1 cellular context compared by ENCODE assay signal in the genomic region with DNA sequence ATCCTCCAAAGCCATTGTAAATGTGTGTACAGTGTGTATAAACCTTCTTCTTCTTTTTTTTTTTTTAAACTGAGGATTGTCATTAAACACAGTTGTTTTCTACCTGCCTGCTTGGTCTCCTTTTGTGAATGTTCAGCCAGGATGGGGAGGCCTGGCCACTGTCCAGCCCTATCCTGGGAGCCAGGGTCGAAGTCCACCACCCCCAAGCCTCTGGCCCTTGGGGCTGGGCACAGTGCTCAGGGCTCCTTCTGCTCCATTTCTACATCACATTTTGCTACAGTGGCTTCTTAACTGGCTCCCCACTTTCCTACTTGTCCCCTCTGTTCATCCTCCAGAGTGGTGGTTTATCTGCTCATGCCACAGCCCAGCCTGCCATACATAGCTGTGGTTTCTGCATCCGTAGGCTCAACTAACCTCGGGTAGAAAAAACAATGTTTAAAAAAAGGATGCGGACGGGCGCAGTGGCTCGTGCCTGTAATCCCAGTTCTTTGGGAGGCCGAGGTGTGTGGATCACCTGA.
TF ChIP-seq lines count a peak whose summit lies in the region.

No MANE protein-coding gene starts in this region.

TF ChIP-seq in HepG2, 621 proteins besides CTCF, POLR2A, EP300 and RAD21 (continued from another document and continues in another):
- TF ChIP-seq NR2F6 (IDR thresholded peaks at IDR 0.05) (no peak; the same call in 1 of the 2 replicates), NR2F6 (CRISPR knock-in tag; IDR thresholded peaks at IDR 0.05) (no peak), DMAP1 (CRISPR knock-in tag; IDR thresholded peaks at IDR 0.05) (0 out of 2 replicates have a peak, but pooled peaks have one; percentile 52), REL (CRISPR knock-in tag; conservative IDR thresholded peaks at IDR 0.05) (no peak), ZNF644 (CRISPR knock-in tag; IDR thresholded peaks at IDR 0.05; ENCODE audit: low read depth) (0 out of 2 replicates have a peak, but pooled peaks have one; percentile 62), GTF2F1 (IDR thresholded peaks at IDR 0.05; ENCODE audit: low read length) (no peak), ZNF678 (CRISPR knock-in tag; IDR thresholded peaks at IDR 0.05) (no peak), PATZ1 (CRISPR knock-in tag; IDR thresholded peaks at IDR 0.05) (peak; percentile 81), THAP11 (CRISPR knock-in tag; IDR thresholded peaks at IDR 0.05) (0 out of 2 replicates have a peak, but pooled peaks have one; percentile 30), NONO (IDR thresholded peaks at IDR 0.05) (no peak), NONO (CRISPR knock-in tag; conservative IDR thresholded peaks at IDR 0.05) (no peak), ATF4 (CRISPR knock-in tag; IDR thresholded peaks at IDR 0.05) (no peak), NFIC (IDR thresholded peaks at IDR 0.05; ENCODE audit: low read length) (no peak), ZFY (CRISPR knock-in tag; IDR thresholded peaks at IDR 0.05) (0 out of 2 replicates have a peak, but pooled peaks have one; percentile 52), ZNF232 (CRISPR knock-in tag; IDR thresholded peaks at IDR 0.05; ENCODE audit: borderline replicate concordance) (0 out of 2 replicates have a peak, but pooled peaks have one; percentile 12), MAZ (IDR thresholded peaks at IDR 0.05; ENCODE audit: borderline replicate concordance, low read depth, low read length) (no peak), MAZ (CRISPR knock-in tag; IDR thresholded peaks at IDR 0.05; ENCODE audit: low read depth) (0 out of 2 replicates have a peak, but pooled peaks have one; percentile 9), ZBTB43 (CRISPR knock-in tag; conservative IDR thresholded peaks at IDR 0.05) (no peak), KDM6A (CRISPR knock-in tag; IDR thresholded peaks at IDR 0.05; ENCODE audit: low read depth) (peak; percentile 63; the same call in 1 of the 2 replicates), CC2D1A (CRISPR knock-in tag; IDR thresholded peaks at IDR 0.05) (no peak), FOXC1 (CRISPR knock-in tag; IDR thresholded peaks at IDR 0.05; ENCODE audit: borderline replicate concordance) (no peak), ZNF501 (CRISPR knock-in tag; IDR thresholded peaks at IDR 0.05) (peak; percentile 63), RAD51 (IDR thresholded peaks at IDR 0.05; ENCODE audit: borderline replicate concordance) (no peak), ZNF225 (CRISPR knock-in tag; IDR thresholded peaks at IDR 0.05) (no peak), ATAD3A (CRISPR knock-in tag; IDR thresholded peaks at IDR 0.05) (no peak), NFE2 (CRISPR knock-in tag; IDR thresholded peaks at IDR 0.05) (no peak), ZNF44 (CRISPR knock-in tag; IDR thresholded peaks at IDR 0.05) (no peak), ZNF687 (CRISPR knock-in tag; IDR thresholded peaks at IDR 0.05) (peak; percentile 71), POLR2AphosphoS2 (IDR thresholded peaks at IDR 0.05; ENCODE audit: low read depth, low read length) (no peak), PBX2 (CRISPR knock-in tag; IDR thresholded peaks at IDR 0.05) (no peak), ATF7 (IDR thresholded peaks at IDR 0.05) (no peak), ATF7 (CRISPR knock-in tag; IDR thresholded peaks at IDR 0.05) (no peak), IKZF5 (CRISPR knock-in tag; IDR thresholded peaks at IDR 0.05) (0 out of 2 replicates have a peak, but pooled peaks have one; percentile 41), SIN3A (IDR thresholded peaks at IDR 0.05; ENCODE audit: borderline replicate concordance, low read depth, low read length) (0 out of 2 replicates have a peak, but pooled peaks have one; percentile 38), ZNF800 (CRISPR knock-in tag; IDR thresholded peaks at IDR 0.05) (0 out of 2 replicates have a peak, but pooled peaks have one; percentile 50), USF2 (IDR thresholded peaks at IDR 0.05; ENCODE audit: low read depth, low read length) (no peak), USF2 (CRISPR knock-in tag; IDR thresholded peaks at IDR 0.05; ENCODE audit: borderline replicate concordance) (no peak), IKZF1 (IDR thresholded peaks at IDR 0.05) (no peak), ZNF580 (CRISPR knock-in tag; IDR thresholded peaks at IDR 0.05; ENCODE audit: borderline replicate concordance, low read depth) (no peak), ZFP36L1 (CRISPR knock-in tag; IDR thresholded peaks at IDR 0.05) (no peak)
